8 cellular contexts compared by ENCODE assay signal in genomic region chr4:108492816-108493595, GRCh38.
DNase-seq lines count a peak whose midpoint lies in the region; ATAC-seq and TF ChIP-seq lines count a peak whose summit lies in the region.

No MANE protein-coding gene starts in this region.

- H3K4me3 Mint-ChIP-seq in WTC11 = no peak overlapping the region

- H3K27me3 Mint-ChIP-seq in WTC11 (ENCODE audit: low read depth) = no peaks in the 10 kb centered on the region; the same call in 1 of the 2 replicates

- peaks cover 22% of the 10 kb centered on the region for H3K9me3 Mint-ChIP-seq in WTC11

- POLR2A ChIA-PET in WTC11 (lab: Charles Lee) = interaction anchor here (0.6 kb wide), 1 partner anchor 388 kb away, joined by 6 read pairs; no protein-coding TSS in a partner anchor

- ATAC-seq in GM21717 (IDR thresholded peaks at IDR 0.05; ENCODE audit: unreplicated experiment) = peak; percentile 61
- ATAC-seq in WTC11 = peak; percentile 100
- ATAC-seq in GM21528 (IDR thresholded peaks at IDR 0.05; ENCODE audit: low FRiP score, unreplicated experiment) = no peak
- no peak for ATAC-seq in HG02981 (IDR thresholded peaks at IDR 0.05; ENCODE audit: unreplicated experiment)

- no peak overlapping the region for H3K27ac Mint-ChIP-seq in WTC11

- DNase-seq in AG09309 (ENCODE audit: low read depth) (no peak), WTC11 (ENCODE audit: low spot score) (peak; percentile 81), foreskin melanocyte (peak; percentile 18), NCI-H2196 (lab: John Stamatoyannopoulos, UW; ENCODE audit: unreplicated experiment) (no peak), NCI-H1694 treated with DMSO at 0.1 percent for 48 hours (lab: John Stamatoyannopoulos, UW) (no peak)

- no peak overlapping the region for H3K4me3 ChIP-seq in AG09309 (ENCODE audit: control insufficient read depth, low read depth, low read length)

- H3K4me1 Mint-ChIP-seq in WTC11 = no peaks in the 10 kb centered on the region

- H3K36me3 Mint-ChIP-seq in WTC11 = no peaks in the 10 kb centered on the region

- TF ChIP-seq CTCF in AG09309 (IDR thresholded peaks at IDR 0.05; ENCODE audit: control insufficient read depth, insufficient read depth, low read depth, low read length, missing control alignments) (peak; percentile 71), WTC11 (IDR thresholded peaks at IDR 0.05) (peak; percentile 82)

- CTCF ChIA-PET in WTC11 (lab: Charles Lee) = interaction anchor here (0.6 to 2.3 kb wide), 14 partner anchors 19 to 562 kb away, joined by 3 to 12 read pairs (median 4); partner anchors contain the start of gene CYP2U1

TF ChIP-seq in WTC11, 78 proteins besides CTCF, POLR2A, EP300 and RAD21:
- TF ChIP-seq ZNF121 (CRISPR knock-in tag; IDR thresholded peaks at IDR 0.05) (no peak), TP53 (CRISPR knock-in tag; IDR thresholded peaks at IDR 0.05) (no peak), TEAD4 (CRISPR knock-in tag; IDR thresholded peaks at IDR 0.05) (0 out of 2 replicates have a peak, but pooled peaks have one; percentile 49), RELA (CRISPR knock-in tag; IDR thresholded peaks at IDR 0.05; ENCODE audit: borderline replicate concordance) (no peak), CREB1 (CRISPR knock-in tag; IDR thresholded peaks at IDR 0.05) (no peak), STAT6 (CRISPR knock-in tag; conservative IDR thresholded peaks at IDR 0.05; ENCODE audit: low read depth) (no peak), FOXK1 (CRISPR knock-in tag; IDR thresholded peaks at IDR 0.05) (no peak)

Comparison
In these comparisons a context has a peak if more than half of its experiments do, and no peak if none do; other contexts are left out.
1. DNase-seq: peak in WTC11 (single experiment) and foreskin melanocyte (single experiment); none in AG09309 (single experiment), NCI-H2196 (single experiment) and NCI-H1694 treated with DMSO at 0.1 percent for 48 hours (single experiment).
2. ATAC-seq: peak in GM21717 (single experiment) and WTC11 (single experiment); none in GM21528 (single experiment) and HG02981 (single experiment).